1 cellular context compared by ENCODE assay signal in the genomic region with DNA sequence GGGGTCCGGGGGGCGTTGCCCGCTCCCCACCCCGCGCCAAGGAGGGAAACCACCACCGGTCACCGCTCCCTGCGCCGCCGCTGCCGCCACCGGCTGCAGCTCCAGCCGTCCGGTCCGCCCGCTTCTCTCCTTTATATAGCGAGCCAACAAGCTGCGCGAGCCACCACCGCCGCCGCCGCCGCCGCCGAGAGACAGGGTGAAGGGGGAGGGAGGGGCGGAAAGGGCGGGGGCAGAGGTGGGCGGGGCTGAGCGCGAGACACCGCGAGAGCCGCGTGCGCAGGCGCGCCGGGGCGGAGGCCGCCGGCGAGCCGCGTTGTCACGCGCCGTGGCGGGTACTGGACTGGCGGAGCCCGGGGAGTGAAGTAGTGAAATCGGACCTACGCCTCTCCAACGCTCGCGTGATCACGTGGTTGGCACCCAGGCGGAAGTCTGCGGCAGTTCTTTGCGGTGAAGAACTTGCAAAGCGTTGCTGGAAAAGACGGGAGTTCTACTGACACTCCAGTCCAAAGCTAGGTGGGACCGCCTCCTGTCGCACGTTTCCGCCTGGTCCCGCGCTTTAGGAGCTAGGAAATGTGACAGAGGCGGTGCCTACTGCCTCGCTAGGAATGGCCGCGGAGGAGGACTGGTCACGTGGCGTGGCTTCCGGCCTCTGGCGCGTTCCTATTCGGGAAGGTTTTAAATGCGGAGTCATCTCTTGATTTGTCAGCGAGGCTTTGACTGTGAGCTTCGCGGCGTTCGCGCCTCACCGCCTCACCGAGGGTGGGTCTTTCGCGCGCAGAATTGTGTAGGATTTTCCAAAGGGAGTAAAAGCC.
A peak's percentile ranks its signal among the peaks of the same experiment; 100 is the strongest.
TF ChIP-seq lines count a peak whose summit lies in the region.

Gene GTF2A1 (minus strand): TSS at position 193 of the 812 bp plus-strand sequence. CDS start 441 bp downstream, outside the sequence.

TF ChIP-seq in HEK293, 187 proteins besides CTCF, POLR2A, EP300 and RAD21 (continued from another document):
- TF ChIP-seq ZNF37A (tag by site-specific recombination; IDR thresholded peaks at IDR 0.05), result no peak
- no peak for TF ChIP-seq ZNF704 (tag by site-specific recombination; IDR thresholded peaks at IDR 0.05)
- TF ChIP-seq ZNF629 (tag by site-specific recombination; IDR thresholded peaks at IDR 0.05), result peak; percentile 71
- no peak for TF ChIP-seq ZNF133 (tag by site-specific recombination; IDR thresholded peaks at IDR 0.05)
- peak; percentile 84 for TF ChIP-seq ZNF76 (tag by site-specific recombination; IDR thresholded peaks at IDR 0.05; ENCODE audit: borderline replicate concordance, low read depth)
- no peak for TF ChIP-seq HOXA7 (CRISPR knock-in tag; IDR thresholded peaks at IDR 0.05; ENCODE audit: borderline replicate concordance)
- TF ChIP-seq, protein P1, sequence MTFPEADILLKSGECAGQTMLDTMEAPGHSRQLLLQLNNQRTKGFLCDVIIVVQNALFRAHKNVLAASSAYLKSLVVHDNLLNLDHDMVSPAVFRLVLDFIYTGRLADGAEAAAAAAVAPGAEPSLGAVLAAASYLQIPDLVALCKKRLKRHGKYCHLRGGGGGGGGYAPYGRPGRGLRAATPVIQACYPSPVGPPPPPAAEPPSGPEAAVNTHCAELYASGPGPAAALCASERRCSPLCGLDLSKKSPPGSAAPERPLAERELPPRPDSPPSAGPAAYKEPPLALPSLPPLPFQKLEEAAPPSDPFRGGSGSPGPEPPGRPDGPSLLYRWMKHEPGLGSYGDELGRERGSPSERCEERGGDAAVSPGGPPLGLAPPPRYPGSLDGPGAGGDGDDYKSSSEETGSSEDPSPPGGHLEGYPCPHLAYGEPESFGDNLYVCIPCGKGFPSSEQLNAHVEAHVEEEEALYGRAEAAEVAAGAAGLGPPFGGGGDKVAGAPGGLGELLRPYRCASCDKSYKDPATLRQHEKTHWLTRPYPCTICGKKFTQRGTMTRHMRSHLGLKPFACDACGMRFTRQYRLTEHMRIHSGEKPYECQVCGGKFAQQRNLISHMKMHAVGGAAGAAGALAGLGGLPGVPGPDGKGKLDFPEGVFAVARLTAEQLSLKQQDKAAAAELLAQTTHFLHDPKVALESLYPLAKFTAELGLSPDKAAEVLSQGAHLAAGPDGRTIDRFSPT (tag by site-specific recombination; IDR thresholded peaks at IDR 0.05), result peak; percentile 86
- no peak for TF ChIP-seq SCRT2 (tag by site-specific recombination; IDR thresholded peaks at IDR 0.05)
- TF ChIP-seq GLIS2 (tag by site-specific recombination; IDR thresholded peaks at IDR 0.05), result peak; percentile 59
- no peak for TF ChIP-seq ZNF654 (tag by site-specific recombination; IDR thresholded peaks at IDR 0.05; ENCODE audit: low read depth)
- TF ChIP-seq REPIN1 (tag by site-specific recombination; IDR thresholded peaks at IDR 0.05; ENCODE audit: low read depth), result no peak
- TF ChIP-seq RBAK (tag by site-specific recombination; IDR thresholded peaks at IDR 0.05), result 0 out of 2 replicates have a peak, but pooled peaks have one; percentile 62
- TF ChIP-seq ZSCAN18 (tag by site-specific recombination; IDR thresholded peaks at IDR 0.05), result no peak
- peak; percentile 63 for TF ChIP-seq ZFHX2 (tag by site-specific recombination; conservative IDR thresholded peaks at IDR 0.05)
- no peak for TF ChIP-seq BCL11A (tag by site-specific recombination; IDR thresholded peaks at IDR 0.05; ENCODE audit: low read depth)
- TF ChIP-seq ZNF324 (tag by site-specific recombination; IDR thresholded peaks at IDR 0.05), result no peak; the same call in none of the 2 replicates
- peak; percentile 90 for TF ChIP-seq ZEB2 (tag by site-specific recombination; IDR thresholded peaks at IDR 0.05)
TF ChIP-seq in HEK293: peak in this region for 63.
